In the genomic region with DNA sequence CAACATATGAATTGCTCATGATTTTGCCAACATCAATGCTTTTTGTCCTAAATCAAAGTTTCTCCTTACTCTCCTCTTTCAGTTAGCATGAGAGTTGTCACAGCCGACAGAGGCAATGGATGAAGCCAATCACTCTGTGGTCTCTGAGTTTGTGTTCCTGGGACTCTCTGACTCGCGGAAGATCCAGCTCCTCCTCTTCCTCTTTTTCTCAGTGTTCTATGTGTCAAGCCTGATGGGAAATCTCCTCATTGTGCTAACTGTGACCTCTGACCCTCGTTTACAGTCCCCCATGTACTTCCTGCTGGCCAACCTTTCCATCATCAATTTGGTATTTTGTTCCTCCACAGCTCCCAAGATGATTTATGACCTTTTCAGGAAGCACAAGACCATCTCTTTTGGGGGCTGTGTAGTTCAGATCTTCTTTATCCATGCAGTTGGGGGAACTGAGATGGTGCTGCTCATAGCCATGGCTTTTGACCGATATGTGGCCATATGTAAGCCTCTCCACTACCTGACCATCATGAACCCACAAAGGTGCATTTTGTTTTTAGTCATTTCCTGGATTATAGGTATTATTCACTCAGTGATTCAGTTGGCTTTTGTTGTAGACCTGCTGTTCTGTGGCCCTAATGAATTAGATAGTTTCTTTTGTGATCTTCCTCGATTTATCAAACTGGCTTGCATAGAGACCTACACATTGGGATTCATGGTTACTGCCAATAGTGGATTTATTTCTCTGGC, we compare ENCODE assay signal across 1 cellular context.
TF ChIP-seq lines count a peak whose summit lies in the region.

No MANE protein-coding gene starts in this region.

TF ChIP-seq in GM23338, 12 proteins besides CTCF, POLR2A, EP300 and RAD21 (continued from another document):
- TF ChIP-seq, protein P1, sequence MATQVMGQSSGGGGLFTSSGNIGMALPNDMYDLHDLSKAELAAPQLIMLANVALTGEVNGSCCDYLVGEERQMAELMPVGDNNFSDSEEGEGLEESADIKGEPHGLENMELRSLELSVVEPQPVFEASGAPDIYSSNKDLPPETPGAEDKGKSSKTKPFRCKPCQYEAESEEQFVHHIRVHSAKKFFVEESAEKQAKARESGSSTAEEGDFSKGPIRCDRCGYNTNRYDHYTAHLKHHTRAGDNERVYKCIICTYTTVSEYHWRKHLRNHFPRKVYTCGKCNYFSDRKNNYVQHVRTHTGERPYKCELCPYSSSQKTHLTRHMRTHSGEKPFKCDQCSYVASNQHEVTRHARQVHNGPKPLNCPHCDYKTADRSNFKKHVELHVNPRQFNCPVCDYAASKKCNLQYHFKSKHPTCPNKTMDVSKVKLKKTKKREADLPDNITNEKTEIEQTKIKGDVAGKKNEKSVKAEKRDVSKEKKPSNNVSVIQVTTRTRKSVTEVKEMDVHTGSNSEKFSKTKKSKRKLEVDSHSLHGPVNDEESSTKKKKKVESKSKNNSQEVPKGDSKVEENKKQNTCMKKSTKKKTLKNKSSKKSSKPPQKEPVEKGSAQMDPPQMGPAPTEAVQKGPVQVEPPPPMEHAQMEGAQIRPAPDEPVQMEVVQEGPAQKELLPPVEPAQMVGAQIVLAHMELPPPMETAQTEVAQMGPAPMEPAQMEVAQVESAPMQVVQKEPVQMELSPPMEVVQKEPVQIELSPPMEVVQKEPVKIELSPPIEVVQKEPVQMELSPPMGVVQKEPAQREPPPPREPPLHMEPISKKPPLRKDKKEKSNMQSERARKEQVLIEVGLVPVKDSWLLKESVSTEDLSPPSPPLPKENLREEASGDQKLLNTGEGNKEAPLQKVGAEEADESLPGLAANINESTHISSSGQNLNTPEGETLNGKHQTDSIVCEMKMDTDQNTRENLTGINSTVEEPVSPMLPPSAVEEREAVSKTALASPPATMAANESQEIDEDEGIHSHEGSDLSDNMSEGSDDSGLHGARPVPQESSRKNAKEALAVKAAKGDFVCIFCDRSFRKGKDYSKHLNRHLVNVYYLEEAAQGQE (IDR thresholded peaks at IDR 0.05; ENCODE audit: unreplicated experiment), result no peak
- TF ChIP-seq NANOG (IDR thresholded peaks at IDR 0.05; ENCODE audit: borderline replicate concordance) (no peak), ZNF331 (CRISPR knock-in tag; IDR thresholded peaks at IDR 0.05; ENCODE audit: low read depth) (no peak), EZH2 (IDR thresholded peaks at IDR 0.05; ENCODE audit: low read depth, unreplicated experiment) (no peak), EZH2phosphoT487 (IDR thresholded peaks at IDR 0.05; ENCODE audit: unreplicated experiment) (no peak), ZNF114 (CRISPR knock-in tag; IDR thresholded peaks at IDR 0.05) (no peak)
- TF ChIP-seq, protein P2, sequence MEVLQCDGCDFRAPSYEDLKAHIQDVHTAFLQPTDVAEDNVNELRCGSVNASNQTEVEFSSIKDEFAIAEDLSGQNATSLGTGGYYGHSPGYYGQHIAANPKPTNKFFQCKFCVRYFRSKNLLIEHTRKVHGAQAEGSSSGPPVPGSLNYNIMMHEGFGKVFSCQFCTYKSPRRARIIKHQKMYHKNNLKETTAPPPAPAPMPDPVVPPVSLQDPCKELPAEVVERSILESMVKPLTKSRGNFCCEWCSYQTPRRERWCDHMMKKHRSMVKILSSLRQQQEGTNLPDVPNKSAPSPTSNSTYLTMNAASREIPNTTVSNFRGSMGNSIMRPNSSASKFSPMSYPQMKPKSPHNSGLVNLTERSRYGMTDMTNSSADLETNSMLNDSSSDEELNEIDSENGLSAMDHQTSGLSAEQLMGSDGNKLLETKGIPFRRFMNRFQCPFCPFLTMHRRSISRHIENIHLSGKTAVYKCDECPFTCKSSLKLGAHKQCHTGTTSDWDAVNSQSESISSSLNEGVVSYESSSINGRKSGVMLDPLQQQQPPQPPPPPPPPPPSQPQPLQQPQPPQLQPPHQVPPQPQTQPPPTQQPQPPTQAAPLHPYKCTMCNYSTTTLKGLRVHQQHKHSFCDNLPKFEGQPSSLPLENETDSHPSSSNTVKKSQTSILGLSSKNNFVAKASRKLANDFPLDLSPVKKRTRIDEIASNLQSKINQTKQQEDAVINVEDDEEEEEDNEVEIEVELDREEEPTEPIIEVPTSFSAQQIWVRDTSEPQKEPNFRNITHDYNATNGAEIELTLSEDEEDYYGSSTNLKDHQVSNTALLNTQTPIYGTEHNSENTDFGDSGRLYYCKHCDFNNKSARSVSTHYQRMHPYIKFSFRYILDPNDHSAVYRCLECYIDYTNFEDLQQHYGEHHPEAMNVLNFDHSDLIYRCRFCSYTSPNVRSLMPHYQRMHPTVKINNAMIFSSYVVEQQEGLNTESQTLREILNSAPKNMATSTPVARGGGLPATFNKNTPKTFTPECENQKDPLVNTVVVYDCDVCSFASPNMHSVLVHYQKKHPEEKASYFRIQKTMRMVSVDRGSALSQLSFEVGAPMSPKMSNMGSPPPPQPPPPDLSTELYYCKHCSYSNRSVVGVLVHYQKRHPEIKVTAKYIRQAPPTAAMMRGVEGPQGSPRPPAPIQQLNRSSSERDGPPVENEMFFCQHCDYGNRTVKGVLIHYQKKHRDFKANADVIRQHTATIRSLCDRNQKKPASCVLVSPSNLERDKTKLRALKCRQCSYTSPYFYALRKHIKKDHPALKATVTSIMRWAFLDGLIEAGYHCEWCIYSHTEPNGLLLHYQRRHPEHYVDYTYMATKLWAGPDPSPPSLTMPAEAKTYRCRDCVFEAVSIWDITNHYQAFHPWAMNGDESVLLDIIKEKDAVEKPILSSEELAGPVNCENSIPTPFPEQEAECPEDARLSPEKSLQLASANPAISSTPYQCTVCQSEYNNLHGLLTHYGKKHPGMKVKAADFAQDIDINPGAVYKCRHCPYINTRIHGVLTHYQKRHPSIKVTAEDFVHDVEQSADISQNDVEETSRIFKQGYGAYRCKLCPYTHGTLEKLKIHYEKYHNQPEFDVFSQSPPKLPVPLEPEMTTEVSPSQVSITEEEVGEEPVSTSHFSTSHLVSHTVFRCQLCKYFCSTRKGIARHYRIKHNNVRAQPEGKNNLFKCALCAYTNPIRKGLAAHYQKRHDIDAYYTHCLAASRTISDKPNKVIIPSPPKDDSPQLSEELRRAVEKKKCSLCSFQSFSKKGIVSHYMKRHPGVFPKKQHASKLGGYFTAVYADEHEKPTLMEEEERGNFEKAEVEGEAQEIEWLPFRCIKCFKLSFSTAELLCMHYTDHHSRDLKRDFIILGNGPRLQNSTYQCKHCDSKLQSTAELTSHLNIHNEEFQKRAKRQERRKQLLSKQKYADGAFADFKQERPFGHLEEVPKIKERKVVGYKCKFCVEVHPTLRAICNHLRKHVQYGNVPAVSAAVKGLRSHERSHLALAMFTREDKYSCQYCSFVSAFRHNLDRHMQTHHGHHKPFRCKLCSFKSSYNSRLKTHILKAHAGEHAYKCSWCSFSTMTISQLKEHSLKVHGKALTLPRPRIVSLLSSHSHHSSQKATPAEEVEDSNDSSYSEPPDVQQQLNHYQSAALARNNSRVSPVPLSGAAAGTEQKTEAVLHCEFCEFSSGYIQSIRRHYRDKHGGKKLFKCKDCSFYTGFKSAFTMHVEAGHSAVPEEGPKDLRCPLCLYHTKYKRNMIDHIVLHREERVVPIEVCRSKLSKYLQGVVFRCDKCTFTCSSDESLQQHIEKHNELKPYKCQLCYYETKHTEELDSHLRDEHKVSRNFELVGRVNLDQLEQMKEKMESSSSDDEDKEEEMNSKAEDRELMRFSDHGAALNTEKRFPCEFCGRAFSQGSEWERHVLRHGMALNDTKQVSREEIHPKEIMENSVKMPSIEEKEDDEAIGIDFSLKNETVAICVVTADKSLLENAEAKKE (CRISPR knock-in tag; IDR thresholded peaks at IDR 0.05), result no peak
- TF ChIP-seq, protein P3, sequence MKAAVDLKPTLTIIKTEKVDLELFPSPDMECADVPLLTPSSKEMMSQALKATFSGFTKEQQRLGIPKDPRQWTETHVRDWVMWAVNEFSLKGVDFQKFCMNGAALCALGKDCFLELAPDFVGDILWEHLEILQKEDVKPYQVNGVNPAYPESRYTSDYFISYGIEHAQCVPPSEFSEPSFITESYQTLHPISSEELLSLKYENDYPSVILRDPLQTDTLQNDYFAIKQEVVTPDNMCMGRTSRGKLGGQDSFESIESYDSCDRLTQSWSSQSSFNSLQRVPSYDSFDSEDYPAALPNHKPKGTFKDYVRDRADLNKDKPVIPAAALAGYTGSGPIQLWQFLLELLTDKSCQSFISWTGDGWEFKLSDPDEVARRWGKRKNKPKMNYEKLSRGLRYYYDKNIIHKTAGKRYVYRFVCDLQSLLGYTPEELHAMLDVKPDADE (IDR thresholded peaks at IDR 0.05), result no peak
TF ChIP-seq in GM23338: peak in this region for 0.
